Comparison of ENCODE assay signal across 8 cellular contexts in genomic region chr16:31713945-31714898, GRCh38.
DNase-seq lines count a peak whose midpoint lies in the region; ATAC-seq and TF ChIP-seq lines count a peak whose summit lies in the region.

No MANE protein-coding gene starts in this region.

- peak overlapping the region; percentile 70; the same call in 1 of the 2 replicates for H3K56ac ChIP-seq in IMR-90 (ENCODE audit: extremely low read depth, insufficient read depth, low read length)

- peak overlapping the region; percentile 91 for H3K27ac ChIP-seq in CD4-positive, alpha-beta memory T cell (ENCODE audit: low read depth, low read length)
- peak overlapping the region; percentile 70 for H3K27ac ChIP-seq in IMR-90 (ENCODE audit: insufficient read depth, low read length)
- peak overlapping the region; percentile 90 to 95 for H3K27ac ChIP-seq in left lung
- peak overlapping the region; percentile 95 to 96 for H3K27ac ChIP-seq in tibial artery

- CTCF ChIA-PET in CD4-positive, alpha-beta memory T cell (lab: Charles Lee; ENCODE audit: partially characterized antibody), result interaction anchor here (1.4 kb wide), 1 partner anchor 154 kb away, joined by 13 read pairs; no protein-coding TSS in a partner anchor
- CTCF ChIA-PET in IMR-90 (lab: Yijun Ruan, JAX), result interaction anchor here (0.6 to 1.2 kb wide), 4 partner anchors 9 to 437 kb away, joined by 3 to 10 read pairs (median 4); partner anchors contain the start of gene TGFB1I1

- no peaks in the 10 kb centered on the region; the same call in 1 of the 2 replicates for H3K9me1 ChIP-seq in IMR-90 (ENCODE audit: insufficient read depth, low read length)

- peaks cover 30% of the 10 kb centered on the region for H3K4me1 ChIP-seq in CD4-positive, alpha-beta memory T cell (ENCODE audit: insufficient read depth, low read length)
- H3K4me1 ChIP-seq in IMR-90 (ENCODE audit: control insufficient read depth, insufficient read depth, low read length), result peaks cover 6% of the 10 kb centered on the region
- H3K4me1 ChIP-seq in left lung, result peaks cover 9 to 25% of the 10 kb centered on the region in 2 donors
- peaks cover 0 to 31% (median 20%) of the 10 kb centered on the region in 4 donors for H3K4me1 ChIP-seq in tibial artery

- no peaks in the 10 kb centered on the region for H4K20me1 ChIP-seq in IMR-90 (ENCODE audit: insufficient read depth, low read length)

- H3K36me3 ChIP-seq in CD4-positive, alpha-beta memory T cell (ENCODE audit: insufficient read depth, low read length), result peaks cover 4% of the 10 kb centered on the region
- H3K36me3 ChIP-seq in IMR-90 (ENCODE audit: control insufficient read depth, insufficient read depth, low read length) (peaks cover 10% of the 10 kb centered on the region; the same call in 1 of the 2 replicates), left lung (peaks cover 0 to 3% of the 10 kb centered on the region in 2 donors), tibial artery (peaks cover 0 to 10% (median 5%) of the 10 kb centered on the region in 3 donors)

- peaks cover 13 to 30% of the 10 kb centered on the region in 2 experiments for H3K79me1 ChIP-seq in IMR-90 (ENCODE audit: low read depth in 1 of 2, low read length in 2 of 2)

- in situ Hi-C loops in IMR-90 (cut with MboI; ENCODE audit: low sequenced_read_pairs) (loop anchor here (25.0 kb wide), 2 partner anchors 202 to 727 kb away; partner anchors contain the start of genes HSD3B7 and RUSF1), astrocyte of the spinal cord (cut with HindIII; ENCODE audit: low sequenced_read_pairs) (no loop called here)

- peak overlapping the region; percentile 90 for H3K14ac ChIP-seq in IMR-90 (replicated peaks; ENCODE audit: low read depth, low read length)

- H3K18ac ChIP-seq in IMR-90 (ENCODE audit: low read depth, low read length), result no peak overlapping the region

- H2AK5ac ChIP-seq in IMR-90 (ENCODE audit: low read depth, low read length), result no peak overlapping the region

- peak overlapping the region; percentile 87 to 99 (median 94) for H3K27ac Mint-ChIP-seq in CD4-positive, alpha-beta memory T cell

- BruUV-seq in IMR-90 (replicated peaks; lab: Mats Ljungman, UMichigan), result TSS peak; percentile 23

- H3K9me3 Mint-ChIP-seq in CD4-positive, alpha-beta memory T cell, result no peaks in the 10 kb centered on the region

- peaks cover 26 to 58% (median 50%) of the 10 kb centered on the region in 4 donors for H3K4me1 Mint-ChIP-seq in CD4-positive, alpha-beta memory T cell

- peak overlapping the region; percentile 65 for H2BK5ac ChIP-seq in IMR-90 (ENCODE audit: low read depth, low read length, poor library complexity, severe bottlenecking)

- peak overlapping the region; percentile 85 for H3K9ac ChIP-seq in IMR-90 (ENCODE audit: low read depth, low read length)

- H3K4me3 ChIP-seq in CD4-positive, alpha-beta memory T cell (ENCODE audit: low read length in 2 of 2), result peak overlapping the region; percentile 64 to 87
- peak overlapping the region; percentile 66 for H3K4me3 ChIP-seq in IMR-90 (ENCODE audit: insufficient read depth, low read depth, low read length)
- H3K4me3 ChIP-seq in astrocyte of the spinal cord (ENCODE audit: low read depth, low read length), result peak overlapping the region; percentile 92
- H3K4me3 ChIP-seq in left lung, result peak overlapping the region; percentile 73 to 95
- peak overlapping the region; percentile 94 to 97 for H3K4me3 ChIP-seq in tibial artery

- POLR2A ChIA-PET in CD4-positive, alpha-beta memory T cell (lab: Charles Lee; ENCODE audit: partially characterized antibody), result interaction anchor here (0.9 to 5.9 kb wide), 7 partner anchors 8 to 255 kb away, joined by 4 to 68 read pairs (median 17); partner anchors contain the start of genes ARMC5, RUSF1 and ZNF267
- POLR2A ChIA-PET in IMR-90 (lab: Charles Lee; ENCODE audit: unreplicated experiment), result no interaction called here

- H4K91ac ChIP-seq in IMR-90 (ENCODE audit: insufficient read depth, low read depth, low read length), result no peak overlapping the region

- peak overlapping the region; percentile 80 for H3K4ac ChIP-seq in IMR-90 (ENCODE audit: low read depth, low read length)

- no peak for TF ChIP-seq RAD21 in IMR-90 (IDR thresholded peaks at IDR 0.05; ENCODE audit: low read length)

- no peak for TF ChIP-seq POLR2A in IMR-90 (IDR thresholded peaks at IDR 0.05; ENCODE audit: low read depth, low read length)

- H3K27me3 ChIP-seq in CD4-positive, alpha-beta memory T cell (ENCODE audit: insufficient read depth, low read length), result no peaks in the 10 kb centered on the region
- H3K27me3 ChIP-seq in IMR-90 (ENCODE audit: control insufficient read depth, insufficient read depth, low read length) (no peaks in the 10 kb centered on the region), left lung (no peaks in the 10 kb centered on the region), tibial artery (no peaks in the 10 kb centered on the region)

- H4K5ac ChIP-seq in IMR-90 (ENCODE audit: low read depth, low read length), result no peak overlapping the region

- H2AFZ ChIP-seq in IMR-90 (replicated peaks; ENCODE audit: low read length, poor library complexity), result peak overlapping the region; percentile 99

- H3K36me3 Mint-ChIP-seq in CD4-positive, alpha-beta memory T cell, result peaks cover 22 to 44% of the 10 kb centered on the region in 2 donors

- no peak for DNase-seq in CD4-positive, alpha-beta memory T cell
- no peak for DNase-seq in IMR-90
- DNase-seq in astrocyte of the spinal cord (ENCODE audit: low read depth, low spot score), result no peak
- DNase-seq in left lung, result peak in 1 of 2 donors; percentile 29
- no peak for DNase-seq in tibial artery
- DNase-seq in stimulated activated CD8-positive, alpha-beta memory T cell treated with anti-CD3 and anti-CD28 coated beads, Interleukin-4, amount 100 ng/mL, for 48 hours, result no peak
- DNase-seq in activated CD4-positive, alpha-beta T cell treated with anti-CD3 and anti-CD28 coated beads, Interleukin-2, amount 50 U/mL, for 1 hour, result no peak

- dilution Hi-C loops in IMR-90 (cut with HindIII; ENCODE audit: low sequenced_read_pairs, unreplicated experiment), result no loop called here

- no peak overlapping the region for H2BK20ac ChIP-seq in IMR-90 (ENCODE audit: low read depth, low read length)

- WGBS in IMR-90 (ENCODE audit: extremely low coverage in 2 of 2, insufficient read length in 1 of 2), 2 experiments, result 55% methylated on average over 2 of the region's 12 CpGs; no CpG with 5 or more reads in 1 of the 2 experiments

- H3K23ac ChIP-seq in IMR-90 (ENCODE audit: low read depth, low read length), result peak overlapping the region; percentile 93

- H3K4me3 Mint-ChIP-seq in CD4-positive, alpha-beta memory T cell, result peak overlapping the region; percentile 88 to 100 (median 100)

- TF ChIP-seq CTCF in IMR-90 (conservative IDR thresholded peaks at IDR 0.05; ENCODE audit: low read depth, low read length) (0 out of 2 replicates have a peak, but pooled peaks have one; percentile 22), astrocyte of the spinal cord (IDR thresholded peaks at IDR 0.05; ENCODE audit: low read depth, low read length) (peak; percentile 25), left lung (IDR thresholded peaks at IDR 0.05) (no peak), tibial artery (IDR thresholded peaks at IDR 0.05) (no peak)

- intact Hi-C loops in CD4-positive, alpha-beta memory T cell (cut with micrococcal nuclease), result loop anchor here (1.0 to 5.0 kb wide), 5 partner anchors 14 to 257 kb away; partner anchors contain the start of genes ARMC5 and RUSF1
- intact Hi-C loops in IMR-90 (cut with micrococcal nuclease) (no loop called here), left lung (cut with DNase I) (no loop called here), tibial artery (cut with DNase I; ENCODE audit: low total_unique reads) (no loop called here)

- no peaks in the 10 kb centered on the region for H3K27me3 Mint-ChIP-seq in CD4-positive, alpha-beta memory T cell

- H2BK15ac ChIP-seq in IMR-90 (ENCODE audit: low read depth, low read length), result no peak overlapping the region

- H3K9me3 ChIP-seq in CD4-positive, alpha-beta memory T cell (ENCODE audit: control insufficient read depth in 1 of 2, low read length in 2 of 2), result no peaks in the 10 kb centered on the region
- H3K9me3 ChIP-seq in IMR-90 (ENCODE audit: control insufficient read depth, insufficient read depth, low read length) (no peaks in the 10 kb centered on the region), left lung (no peaks in the 10 kb centered on the region), tibial artery (no peaks in the 10 kb centered on the region)

- H2AK9ac ChIP-seq in IMR-90 (replicated peaks; ENCODE audit: low read depth, low read length, poor library complexity), result no peak overlapping the region

- peak overlapping the region; percentile 93 for H3K4me2 ChIP-seq in IMR-90 (ENCODE audit: low read depth, low read length)

- H4K8ac ChIP-seq in IMR-90 (ENCODE audit: low read depth in 2 of 2, low read length in 2 of 2), result peak overlapping the region in 1 of 2 experiments; percentile 69; a peak in 2 of 4 replicates

- ATAC-seq in IMR-90 (ENCODE audit: low read depth), result no peak
- peak; percentile 7 for ATAC-seq in left lung
- ATAC-seq in GM19463 (IDR thresholded peaks at IDR 0.05; ENCODE audit: unreplicated experiment), result no peak

- no peak overlapping the region for H2BK120ac ChIP-seq in IMR-90 (ENCODE audit: low read depth, low read length)

TF ChIP-seq in IMR-90, 13 proteins besides CTCF, POLR2A, EP300 and RAD21 (continues in another document):
- TF ChIP-seq MAZ (IDR thresholded peaks at IDR 0.05; ENCODE audit: borderline replicate concordance, low read depth, low read length), result no peak
- TF ChIP-seq, protein P1, sequence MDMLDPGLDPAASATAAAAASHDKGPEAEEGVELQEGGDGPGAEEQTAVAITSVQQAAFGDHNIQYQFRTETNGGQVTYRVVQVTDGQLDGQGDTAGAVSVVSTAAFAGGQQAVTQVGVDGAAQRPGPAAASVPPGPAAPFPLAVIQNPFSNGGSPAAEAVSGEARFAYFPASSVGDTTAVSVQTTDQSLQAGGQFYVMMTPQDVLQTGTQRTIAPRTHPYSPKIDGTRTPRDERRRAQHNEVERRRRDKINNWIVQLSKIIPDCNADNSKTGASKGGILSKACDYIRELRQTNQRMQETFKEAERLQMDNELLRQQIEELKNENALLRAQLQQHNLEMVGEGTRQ (IDR thresholded peaks at IDR 0.05; ENCODE audit: low read depth, low read length), result no peak
- no peak for TF ChIP-seq RCOR1 (IDR thresholded peaks at IDR 0.05; ENCODE audit: insufficient replicate concordance, low read length)
- no peak for TF ChIP-seq NFE2L2 (IDR thresholded peaks at IDR 0.05; ENCODE audit: low read depth, low read length)
- no peak for TF ChIP-seq ELK1 (IDR thresholded peaks at IDR 0.05; ENCODE audit: borderline replicate concordance, low read depth, low read length)
- TF ChIP-seq MAFK (IDR thresholded peaks at IDR 0.05; ENCODE audit: low read depth, low read length), result no peak

Comparison
In these comparisons a context has a peak if more than half of its experiments do, and no peak if none do; other contexts are left out.
1. CTCF ChIP-seq: peak in IMR-90 (single experiment) and astrocyte of the spinal cord (single experiment); none in left lung (0 of 2) and tibial artery (0 of 2).
2. Peak in every context shown above with its lines, with median percentiles within 50 percentile points of each other: H3K27ac ChIP-seq and H3K4me3 ChIP-seq.